8 cellular contexts compared by ENCODE assay signal in the genomic region with DNA sequence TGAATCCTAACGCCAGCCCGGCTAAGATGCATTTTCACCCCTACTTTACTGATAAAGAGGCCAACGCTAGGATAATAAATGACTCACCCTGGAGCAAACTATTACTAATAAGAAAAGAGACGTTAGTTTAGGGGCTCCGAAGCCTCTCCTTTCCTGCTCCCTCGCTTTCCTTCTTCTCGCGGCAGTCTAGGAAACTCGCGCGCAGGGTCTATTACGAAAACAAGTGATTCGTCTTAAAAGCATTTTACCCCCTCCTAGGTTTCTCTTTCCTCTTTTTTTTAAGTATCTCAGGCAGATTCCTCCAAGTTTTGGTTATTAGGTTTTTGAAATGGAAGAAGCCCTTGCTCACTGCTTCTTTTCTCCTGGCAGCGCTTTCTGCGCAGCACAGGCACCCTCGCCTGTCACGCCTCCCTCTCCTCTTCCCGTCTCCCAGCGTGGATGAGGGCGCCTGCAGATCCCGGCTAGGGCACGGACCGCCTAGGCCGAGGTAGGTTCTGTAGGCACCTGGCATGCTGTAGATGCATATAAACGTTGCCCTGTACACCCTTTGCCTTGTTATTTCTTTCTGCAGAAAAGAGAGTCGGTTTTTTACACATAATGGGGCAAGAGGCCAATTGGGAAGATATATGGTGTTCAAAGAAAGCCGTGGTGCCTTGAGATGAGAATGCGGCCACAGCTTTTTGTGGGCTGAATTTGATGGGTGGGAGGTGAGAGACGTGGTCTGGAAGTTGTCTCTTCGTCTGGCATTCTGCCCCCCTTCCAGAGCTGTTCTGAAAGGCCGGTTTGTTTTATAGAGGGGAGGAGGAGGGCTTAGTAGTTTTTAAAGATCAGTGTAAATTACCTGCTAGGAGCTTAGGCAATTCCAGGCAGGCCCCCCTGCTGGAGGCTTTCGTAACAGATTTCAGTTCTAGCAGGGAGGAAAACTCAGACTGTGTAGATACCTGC. TPM values are rescaled to one million over a fixed set of nuclear protein-coding genes. Genes with fewer than 3 reads are reported as not detected.
DNase-seq lines count a peak whose midpoint lies in the region; ATAC-seq and FAIRE-seq lines count a peak whose summit lies in the region.

No MANE protein-coding gene starts in this region.

- intact Hi-C loops in activated CD4-positive, alpha-beta T cell treated with anti-CD3 and anti-CD28 coated beads, Interleukin-2, amount 10 ng/mL, durations not matched to agents 24 days and 14 days (cut with micrococcal nuclease) = loop anchor here (1.0 to 5.0 kb wide), 4 partner anchors 19 to 191 kb away; partner anchors contain the start of gene RFK
- intact Hi-C loops in dendritic cell treated with granulocyte-macrophage colony-stimulating factor and Interleukin-4, amounts not matched to agents 40 ng/mL and 50 ng/mL, for 4 days (cut with micrococcal nuclease) = loop anchor here (10.0 kb wide), 2 partner anchors 55 to 105 kb away; no protein-coding TSS in a partner anchor

- H3K4me3 Mint-ChIP-seq in activated CD4-positive, alpha-beta T cell treated with anti-CD3 and anti-CD28 coated beads, Interleukin-2, amount 10 ng/mL, durations not matched to agents 24 days and 14 days = peak overlapping the region; percentile 92
- peak overlapping the region; percentile 98 for H3K4me3 Mint-ChIP-seq in dendritic cell treated with granulocyte-macrophage colony-stimulating factor and Interleukin-4, amounts not matched to agents 40 ng/mL and 50 ng/mL, for 4 days

- peak; percentile 55 for ATAC-seq in left lobe of liver
- ATAC-seq in GM21515 (IDR thresholded peaks at IDR 0.05; ENCODE audit: unreplicated experiment) = no peak

- peaks cover 7% of the 10 kb centered on the region for H3K36me3 Mint-ChIP-seq in activated CD4-positive, alpha-beta T cell treated with anti-CD3 and anti-CD28 coated beads, Interleukin-2, amount 10 ng/mL, durations not matched to agents 24 days and 14 days (ENCODE audit: low read depth)
- peaks cover 56% of the 10 kb centered on the region for H3K36me3 Mint-ChIP-seq in dendritic cell treated with granulocyte-macrophage colony-stimulating factor and Interleukin-4, amounts not matched to agents 40 ng/mL and 50 ng/mL, for 4 days (ENCODE audit: low read depth)

- peak overlapping the region; percentile 88 for H3K27ac Mint-ChIP-seq in activated CD4-positive, alpha-beta T cell treated with anti-CD3 and anti-CD28 coated beads, Interleukin-2, amount 10 ng/mL, durations not matched to agents 24 days and 14 days
- peak overlapping the region; percentile 96 for H3K27ac Mint-ChIP-seq in dendritic cell treated with granulocyte-macrophage colony-stimulating factor and Interleukin-4, amounts not matched to agents 40 ng/mL and 50 ng/mL, for 4 days

- FAIRE-seq in RCC 7860 (lab: Jason Lieb, UNC) = no peak

- no peaks in the 10 kb centered on the region for H3K9me3 Mint-ChIP-seq in activated CD4-positive, alpha-beta T cell treated with anti-CD3 and anti-CD28 coated beads, Interleukin-2, amount 10 ng/mL, durations not matched to agents 24 days and 14 days
- no peaks in the 10 kb centered on the region for H3K9me3 Mint-ChIP-seq in dendritic cell treated with granulocyte-macrophage colony-stimulating factor and Interleukin-4, amounts not matched to agents 40 ng/mL and 50 ng/mL, for 4 days

- peaks cover 27% of the 10 kb centered on the region for H3K4me1 Mint-ChIP-seq in activated CD4-positive, alpha-beta T cell treated with anti-CD3 and anti-CD28 coated beads, Interleukin-2, amount 10 ng/mL, durations not matched to agents 24 days and 14 days
- peaks cover 35% of the 10 kb centered on the region for H3K4me1 Mint-ChIP-seq in dendritic cell treated with granulocyte-macrophage colony-stimulating factor and Interleukin-4, amounts not matched to agents 40 ng/mL and 50 ng/mL, for 4 days (ENCODE audit: low read depth)

- no peaks in the 10 kb centered on the region for H3K27me3 Mint-ChIP-seq in activated CD4-positive, alpha-beta T cell treated with anti-CD3 and anti-CD28 coated beads, Interleukin-2, amount 10 ng/mL, durations not matched to agents 24 days and 14 days
- H3K27me3 Mint-ChIP-seq in dendritic cell treated with granulocyte-macrophage colony-stimulating factor and Interleukin-4, amounts not matched to agents 40 ng/mL and 50 ng/mL, for 4 days = no peaks in the 10 kb centered on the region

- DNase-seq in activated CD4-positive, alpha-beta T cell treated with anti-CD3 and anti-CD28 coated beads, Interleukin-2, amount 10 ng/mL, durations not matched to agents 24 days and 14 days = peak; percentile 65
- DNase-seq in activated CD4-positive, alpha-beta T cell treated with anti-CD3 and anti-CD28 coated beads, Interleukin-2, amount 50 U/mL, for 1 hour = no peak
- DNase-seq in HS-27A (ENCODE audit: low read depth) (peak; percentile 35), RCC 7860 (ENCODE audit: low spot score) (peak; percentile 38), left lobe of liver (ENCODE audit: low spot score) (no peak), superior temporal gyrus (ENCODE audit: extremely low spot score) (peak; percentile 39)

RNA-seq across cellular contexts. Expression of gene GCNT1, which starts 1.0 kb away (rescaled TPM):
- total RNA-seq in activated CD4-positive, alpha-beta T cell treated with anti-CD3 and anti-CD28 coated beads, Interleukin-2, amount 10 ng/mL, durations not matched to agents 24 days and 14 days = 7.0 and 9.8 TPM in 2 replicates
- 1.9 TPM for total RNA-seq in left lobe of liver

Comparison
In these comparisons a context has a peak if more than half of its experiments do, and no peak if none do; other contexts are left out.
1. DNase-seq: peak in activated CD4-positive, alpha-beta T cell treated with anti-CD3 and anti-CD28 coated beads, Interleukin-2, amount 10 ng/mL, durations not matched to agents 24 days and 14 days (single experiment), HS-27A (single experiment), RCC 7860 (single experiment) and superior temporal gyrus (single experiment); none in activated CD4-positive, alpha-beta T cell treated with anti-CD3 and anti-CD28 coated beads, Interleukin-2, amount 50 U/mL, for 1 hour (single experiment) and left lobe of liver (single experiment).